In genomic region chr1:79781261-79781660, GRCh38 we compare ENCODE assay signal across 27 cellular contexts.
"Had no signal": no experiment of that assay in that cellular context is flagged by ENCODE, and none has a peak within 500 bp of the region (broad histone marks: within the 10 kb centered on the region; RNA-seq: fewer than 3 reads in every experiment).

No MANE protein-coding gene starts in this region.

- H3K27ac ChIP-seq: colonic mucosa, dorsolateral prefrontal cortex, gastrocnemius medialis, neutrophil, right lobe of liver, thoracic aorta had no signal

- ATAC-seq: gastrocnemius medialis; right lobe of liver; stimulated activated naive CD8-positive, alpha-beta T cell treated with anti-CD3 and anti-CD28 coated beads, Interleukin-15, Interleukin-2, amounts not matched to agents 100 U/mL and 50 U/mL, for 24 hours had no signal

- H3K4me3 ChIP-seq: colonic mucosa, dorsolateral prefrontal cortex, gastrocnemius medialis, right lobe of liver, thoracic aorta had no signal

- H3K4me1 ChIP-seq: colonic mucosa, gastrocnemius medialis, right lobe of liver had no signal

- H3K27me3 ChIP-seq: colonic mucosa, dorsolateral prefrontal cortex, gastrocnemius medialis, neutrophil, right lobe of liver had no signal

- H3K27ac Mint-ChIP-seq: activated naive CD4-positive, alpha-beta T cell treated with anti-CD3 and anti-CD28 coated beads, Interleukin-2, amount 10 ng/mL, durations not matched to agents 7 days and 5 days; activated naive CD8-positive, alpha-beta T cell treated with anti-CD3 and anti-CD28 coated beads, Interleukin-2, amount 10 ng/mL, durations not matched to agents 7 days and 5 days; activated T-helper 1 cell treated with anti-CD3 and anti-CD28 coated beads, Interleukin-12 subunit alpha, Interleukin-12 subunit beta, Interleukin-2, Interleukin-4 antibody, amounts not matched to agents 30 ng/mL and 10 ng/mL and 1 ng/mL, durations not matched to agents 14 hours and 24 hours and 36 hours; mesothelial cell of epicardium; naive B cell; nephron progenitor cell; progenitor cell of endocrine pancreas had no signal

- H3K9me3 Mint-ChIP-seq: activated naive CD8-positive, alpha-beta T cell treated with anti-CD3 and anti-CD28 coated beads, Interleukin-2, amount 10 ng/mL, durations not matched to agents 7 days and 5 days; activated T-helper 1 cell treated with anti-CD3 and anti-CD28 coated beads, Interleukin-12 subunit alpha, Interleukin-12 subunit beta, Interleukin-2, Interleukin-4 antibody, amounts not matched to agents 30 ng/mL and 10 ng/mL and 1 ng/mL, durations not matched to agents 14 hours and 24 hours and 36 hours; mesothelial cell of epicardium; nephron progenitor cell had no signal

- H3K9me3 ChIP-seq: colonic mucosa, gastrocnemius medialis, neutrophil, right lobe of liver, thoracic aorta had no signal

- H3K36me3 ChIP-seq: colonic mucosa, gastrocnemius medialis, neutrophil, right lobe of liver, thoracic aorta had no signal

- H3K4me1 Mint-ChIP-seq: activated naive CD4-positive, alpha-beta T cell treated with anti-CD3 and anti-CD28 coated beads, Interleukin-2, amount 10 ng/mL, durations not matched to agents 7 days and 5 days; activated naive CD8-positive, alpha-beta T cell treated with anti-CD3 and anti-CD28 coated beads, Interleukin-2, amount 10 ng/mL, durations not matched to agents 7 days and 5 days; central memory CD8-positive, alpha-beta T cell; mesothelial cell of epicardium; naive B cell; nephron progenitor cell had no signal

- H3K4me3 Mint-ChIP-seq: activated naive CD4-positive, alpha-beta T cell treated with anti-CD3 and anti-CD28 coated beads, Interleukin-2, amount 10 ng/mL, durations not matched to agents 7 days and 5 days; activated naive CD8-positive, alpha-beta T cell treated with anti-CD3 and anti-CD28 coated beads, Interleukin-2, amount 10 ng/mL, durations not matched to agents 7 days and 5 days; activated T-helper 1 cell treated with anti-CD3 and anti-CD28 coated beads, Interleukin-12 subunit alpha, Interleukin-12 subunit beta, Interleukin-2, Interleukin-4 antibody, amounts not matched to agents 30 ng/mL and 10 ng/mL and 1 ng/mL, durations not matched to agents 14 hours and 24 hours and 36 hours; central memory CD8-positive, alpha-beta T cell; mesothelial cell of epicardium; naive B cell; nephron progenitor cell had no signal

- H3K27me3 Mint-ChIP-seq: activated naive CD4-positive, alpha-beta T cell treated with anti-CD3 and anti-CD28 coated beads, Interleukin-2, amount 10 ng/mL, durations not matched to agents 7 days and 5 days; activated naive CD8-positive, alpha-beta T cell treated with anti-CD3 and anti-CD28 coated beads, Interleukin-2, amount 10 ng/mL, durations not matched to agents 7 days and 5 days; central memory CD8-positive, alpha-beta T cell; naive B cell; progenitor cell of endocrine pancreas had no signal

- DNase-seq: activated CD4-positive, alpha-beta T cell treated with anti-CD3 and anti-CD28 coated beads for 48 hours; activated CD4-positive, alpha-beta T cell treated with anti-CD3 and anti-CD28 coated beads, Interleukin-2, amount 50 U/mL, for 48 hours; activated CD8-positive, alpha-beta memory T cell treated with anti-CD3 and anti-CD28 coated beads, Interleukin-2, amount 50 U/mL, for 4 hours; activated gamma-delta T cell; activated naive CD4-positive, alpha-beta T cell treated with anti-CD3 and anti-CD28 coated beads, Interleukin-2, amount 10 ng/mL, durations not matched to agents 7 days and 5 days; activated naive CD8-positive, alpha-beta T cell treated with anti-CD3 and anti-CD28 coated beads, Interleukin-2, amount 10 ng/mL, durations not matched to agents 7 days and 5 days; activated T-cell treated with anti-CD3 and anti-CD28 coated beads, Interleukin-2, amount 50 U/mL, for 1 hour; amygdala; colonic mucosa; dorsolateral prefrontal cortex; effector memory CD4-positive, alpha-beta T cell; gastrocnemius medialis; glutamatergic neuron; islet precursor cell; naive B cell; nephron progenitor cell; right lobe of liver; stimulated activated CD4-positive, alpha-beta T cell treated with anti-CD3 and anti-CD28 coated beads, Interleukin-12 subunit alpha, Interleukin-12 subunit beta, amount 100 ng/mL, for 4 hours; stimulated activated CD4-positive, alpha-beta T cell treated with anti-CD3 and anti-CD28 coated beads, Interleukin-4, amount 100 ng/mL, for 1 hour; stimulated activated naive CD8-positive, alpha-beta T cell treated with anti-CD3 and anti-CD28 coated beads, Interleukin-15, Interleukin-2, amounts not matched to agents 100 U/mL and 50 U/mL, for 24 hours; T-helper 1 cell had no signal

- H3K36me3 Mint-ChIP-seq: activated naive CD4-positive, alpha-beta T cell treated with anti-CD3 and anti-CD28 coated beads, Interleukin-2, amount 10 ng/mL, durations not matched to agents 7 days and 5 days; activated naive CD8-positive, alpha-beta T cell treated with anti-CD3 and anti-CD28 coated beads, Interleukin-2, amount 10 ng/mL, durations not matched to agents 7 days and 5 days; mesothelial cell of epicardium; naive B cell had no signal
